In genomic region chr7:143795653-143796052, GRCh38 we compare ENCODE assay signal across 6 cellular contexts. TPM values are rescaled to one million over a fixed set of nuclear protein-coding genes. Genes with fewer than 3 reads are reported as not detected.
"Had no signal": no experiment of that assay in that cellular context is flagged by ENCODE, and none has a peak within 500 bp of the region (broad histone marks: within the 10 kb centered on the region; RNA-seq: fewer than 3 reads in every experiment).

No MANE protein-coding gene starts in this region.

RNA-seq across cellular contexts. Expression of gene CTAGE6, which starts 38.2 kb away (rescaled TPM):
- total RNA-seq: HT1080, LHCN-M2, MCF 10A, OCI-LY7, PC-9, SJSA1 had no signal
